ENCODE assay signal across 1 cellular context in the genomic region with DNA sequence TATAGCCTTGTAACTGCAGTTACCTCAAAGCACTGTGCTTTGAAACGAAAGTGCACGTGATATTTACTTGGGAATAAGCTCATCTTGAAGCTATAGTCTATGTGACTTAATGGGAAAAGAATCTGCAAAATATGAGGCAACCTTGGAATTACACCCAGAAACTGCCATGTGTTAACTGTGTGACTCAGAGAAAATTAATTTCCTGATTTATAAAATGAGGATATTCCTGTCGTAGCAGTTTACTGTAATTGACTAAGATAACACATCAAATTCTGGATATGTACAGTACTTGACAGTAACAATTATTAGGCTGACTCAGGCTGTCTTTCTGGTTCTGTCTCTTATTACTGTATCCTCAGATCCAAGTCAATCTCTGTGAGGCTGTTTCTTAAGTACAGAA.
A peak's percentile ranks its signal among the peaks of the same experiment; 100 is the strongest.
TF ChIP-seq lines count a peak whose summit lies in the region.

No MANE protein-coding gene starts in this region.

TF ChIP-seq in SK-N-SH, 30 proteins besides CTCF, POLR2A, EP300 and RAD21 (continued from another document):
- TF ChIP-seq, protein P1, sequence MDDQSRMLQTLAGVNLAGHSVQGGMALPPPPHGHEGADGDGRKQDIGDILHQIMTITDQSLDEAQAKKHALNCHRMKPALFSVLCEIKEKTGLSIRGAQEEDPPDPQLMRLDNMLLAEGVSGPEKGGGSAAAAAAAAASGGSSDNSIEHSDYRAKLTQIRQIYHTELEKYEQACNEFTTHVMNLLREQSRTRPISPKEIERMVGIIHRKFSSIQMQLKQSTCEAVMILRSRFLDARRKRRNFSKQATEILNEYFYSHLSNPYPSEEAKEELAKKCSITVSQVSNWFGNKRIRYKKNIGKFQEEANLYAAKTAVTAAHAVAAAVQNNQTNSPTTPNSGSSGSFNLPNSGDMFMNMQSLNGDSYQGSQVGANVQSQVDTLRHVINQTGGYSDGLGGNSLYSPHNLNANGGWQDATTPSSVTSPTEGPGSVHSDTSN (IDR thresholded peaks at IDR 0.05) = peak; percentile 92
- TF ChIP-seq SIN3A (IDR thresholded peaks at IDR 0.05; ENCODE audit: borderline replicate concordance, low read depth, low read length) = 0 out of 2 replicates have a peak, but pooled peaks have one; percentile 31
- TF ChIP-seq JUND (IDR thresholded peaks at IDR 0.05) = peak; percentile 81
- TF ChIP-seq FOSL2 (IDR thresholded peaks at IDR 0.05; ENCODE audit: borderline replicate concordance, low read depth) = peak; percentile 64; the same call in 1 of the 2 replicates
- no peak for TF ChIP-seq EZH2phosphoT487 (IDR thresholded peaks at IDR 0.05; ENCODE audit: borderline replicate concordance, low read depth)
- 0 out of 2 replicates have a peak, but pooled peaks have one; percentile 21 for TF ChIP-seq ZBTB33 (IDR thresholded peaks at IDR 0.05; ENCODE audit: borderline replicate concordance, low read depth)
